ENCODE assay signal across 8 cellular contexts in the genomic region with DNA sequence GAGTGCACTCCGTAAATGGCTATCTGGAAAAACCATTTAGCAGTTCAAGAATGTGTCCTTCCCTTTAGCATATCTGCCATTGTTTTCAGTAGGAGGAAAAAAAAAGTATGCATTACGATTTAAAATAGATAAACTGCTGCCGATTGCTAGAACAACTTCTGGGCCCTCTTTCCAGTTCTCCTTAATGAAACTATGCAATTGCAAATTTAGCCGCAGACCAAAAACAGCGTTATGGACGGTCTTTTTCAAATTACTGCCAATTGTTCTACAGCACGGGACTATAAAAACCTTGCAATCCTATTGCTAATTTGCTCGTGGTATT. TPM values are rescaled to one million over a fixed set of nuclear protein-coding genes. Genes with fewer than 3 reads are reported as not detected.
DNase-seq lines count a peak whose midpoint lies in the region; ATAC-seq and TF ChIP-seq lines count a peak whose summit lies in the region.

No MANE protein-coding gene starts in this region.

- DNase-seq in DND-41, result no peak
- no peak for DNase-seq in RWPE2 (ENCODE audit: low spot score)
- no peak for DNase-seq in progenitor cell of endocrine pancreas (ENCODE audit: low spot score, unreplicated experiment)
- no peak for DNase-seq in effector CD4-positive, alpha-beta T cell
- no peak for DNase-seq in globus pallidus (ENCODE audit: low spot score)
- DNase-seq in activated CD4-positive, alpha-beta T cell treated with anti-CD3 and anti-CD28 coated beads, Interleukin-2, amount 50 U/mL, for 48 hours, result no peak

- H3K9me3 ChIP-seq in DND-41 (ENCODE audit: insufficient read depth, low read length, severe bottlenecking), result no peaks in the 10 kb centered on the region
- H3K9me3 ChIP-seq in RWPE2 (ENCODE audit: severe bottlenecking), result no peaks in the 10 kb centered on the region
- no peaks in the 10 kb centered on the region for H3K9me3 ChIP-seq in esophagus (ENCODE audit: control insufficient read depth in 2 of 2, insufficient read depth in 1 of 2, low read depth in 1 of 2, low read length in 1 of 2)

- H3K4me3 Mint-ChIP-seq in progenitor cell of endocrine pancreas (ENCODE audit: low read depth), result peak overlapping the region; percentile 87

- ATAC-seq in DND-41 (ENCODE audit: insufficient read depth, low read depth) (no peak), RWPE2 (ENCODE audit: low read depth) (no peak), GM18870 (IDR thresholded peaks at IDR 0.05; ENCODE audit: unreplicated experiment) (no peak)

- H3K36me3 Mint-ChIP-seq in progenitor cell of endocrine pancreas (ENCODE audit: insufficient read depth), result no peaks in the 10 kb centered on the region

- peaks cover 46% of the 10 kb centered on the region for H3K4me1 Mint-ChIP-seq in progenitor cell of endocrine pancreas (ENCODE audit: low read depth)

- peak overlapping the region; percentile 100 for H3K27ac Mint-ChIP-seq in progenitor cell of endocrine pancreas

- no peaks in the 10 kb centered on the region for H4K20me1 ChIP-seq in DND-41 (ENCODE audit: insufficient read depth, low read length)

- H3K9me3 Mint-ChIP-seq in progenitor cell of endocrine pancreas (ENCODE audit: low read depth), result no peaks in the 10 kb centered on the region

- peak overlapping the region; percentile 69 for H3K9ac ChIP-seq in DND-41 (ENCODE audit: low read depth, low read length)

- H3K4me1 ChIP-seq in DND-41 (ENCODE audit: insufficient read depth, low read length) (peaks cover 26% of the 10 kb centered on the region), RWPE2 (ENCODE audit: insufficient read depth, poor library complexity, severe bottlenecking) (peaks cover 21% of the 10 kb centered on the region), esophagus (ENCODE audit: control insufficient read depth in 2 of 2, insufficient read depth in 2 of 2, low read length in 1 of 2) (no peaks in the 10 kb centered on the region)

- H2AFZ ChIP-seq in DND-41 (ENCODE audit: low read depth, low read length), result peak overlapping the region; percentile 75

- H3K27me3 Mint-ChIP-seq in progenitor cell of endocrine pancreas, result no peaks in the 10 kb centered on the region

- peak overlapping the region; percentile 69 to 89; a peak in 3 of 4 replicates for H3K4me3 ChIP-seq in DND-41 (ENCODE audit: low read depth in 1 of 2, low read length in 2 of 2)
- H3K4me3 ChIP-seq in RWPE2 (ENCODE audit: severe bottlenecking), result peak overlapping the region; percentile 53
- peak overlapping the region; percentile 70 to 94 for H3K4me3 ChIP-seq in esophagus (ENCODE audit: low read depth in 1 of 2, low read length in 2 of 2)

- H3K27ac ChIP-seq in DND-41 (ENCODE audit: low read length) (peak overlapping the region; percentile 96), RWPE2 (ENCODE audit: poor library complexity, severe bottlenecking) (peak overlapping the region; percentile 95), esophagus (ENCODE audit: low read depth in 2 of 2, low read length in 1 of 2) (peak overlapping the region; percentile 100)

- H3K27me3 ChIP-seq in DND-41 (ENCODE audit: insufficient read depth, low read length, poor library complexity), result no peaks in the 10 kb centered on the region
- H3K27me3 ChIP-seq in RWPE2 (ENCODE audit: insufficient read depth, poor library complexity, severe bottlenecking), result no peaks in the 10 kb centered on the region
- no peaks in the 10 kb centered on the region for H3K27me3 ChIP-seq in esophagus (ENCODE audit: control insufficient read depth in 1 of 2, insufficient read depth in 2 of 2, low read length in 2 of 2)

- peaks cover 10% of the 10 kb centered on the region for H3K79me2 ChIP-seq in DND-41 (ENCODE audit: insufficient read depth, low read length)

- peak overlapping the region; percentile 84 for H3K4me2 ChIP-seq in DND-41 (ENCODE audit: insufficient read depth, low read length)

- H3K36me3 ChIP-seq in DND-41 (ENCODE audit: insufficient read depth, low read length) (no peaks in the 10 kb centered on the region), RWPE2 (ENCODE audit: low read depth) (no peaks in the 10 kb centered on the region), esophagus (ENCODE audit: control insufficient read depth in 2 of 2, insufficient read depth in 2 of 2, low read length in 1 of 2) (no peaks in the 10 kb centered on the region)

- no peak for TF ChIP-seq CTCF in DND-41 (IDR thresholded peaks at IDR 0.05; ENCODE audit: borderline replicate concordance, extremely low read depth, low read length, poor library complexity, severe bottlenecking)
- TF ChIP-seq CTCF in RWPE2 (IDR thresholded peaks at IDR 0.05; ENCODE audit: poor library complexity, severe bottlenecking), result no peak
- TF ChIP-seq CTCF in progenitor cell of endocrine pancreas (IDR thresholded peaks at IDR 0.05; ENCODE audit: unreplicated experiment), result peak; percentile 6

- 0 to 1% methylated on average over 8 of the region's 8 CpGs for WGBS in esophagus, 2 donors

RNA-seq across cellular contexts. Expression of gene CAMK2D, which starts 1.3 kb away (rescaled TPM):
- polyA plus RNA-seq in esophagus, result 10 to 100 TPM in 1 of 2 donors, 1 to 10 TPM in 1; 7.5 to 13.4 TPM
- 72.2 and 74.4 TPM in 2 replicates for total RNA-seq in progenitor cell of endocrine pancreas
